In the genomic region with DNA sequence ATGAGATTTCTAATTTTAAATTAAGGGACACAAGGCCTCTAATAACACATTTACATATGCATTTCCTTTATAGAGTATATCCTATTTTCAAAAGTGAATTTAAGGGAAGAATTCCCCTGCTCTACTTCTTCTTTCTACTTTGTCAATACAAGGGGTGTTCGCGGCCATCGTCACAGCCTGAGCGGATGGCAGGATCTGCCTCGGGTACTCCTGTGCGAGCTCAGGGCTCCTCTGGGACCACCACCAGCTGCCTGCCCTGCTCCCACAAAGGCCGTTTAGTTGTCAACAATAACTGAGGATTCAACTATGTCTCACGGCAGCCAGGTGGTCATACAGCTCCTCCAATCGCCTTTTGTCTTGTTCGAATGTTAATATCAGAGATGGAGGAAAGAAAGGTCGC, we compare ENCODE assay signal across 23 cellular contexts.
"Had no signal": no experiment of that assay in that cellular context is flagged by ENCODE, and none has a peak within 500 bp of the region (broad histone marks: within the 10 kb centered on the region; RNA-seq: fewer than 3 reads in every experiment).

No MANE protein-coding gene starts in this region.

- H3K4me1 Mint-ChIP-seq: memory B cell; naive thymus-derived CD4-positive, alpha-beta T cell; stimulated activated effector memory CD8-positive, alpha-beta T cell treated with anti-CD3 and anti-CD28 coated beads, Interleukin-12 subunit alpha, Interleukin-12 subunit beta, amount 100 ng/mL, for 72 hours had no signal

- H3K4me3 Mint-ChIP-seq: memory B cell; naive thymus-derived CD4-positive, alpha-beta T cell; natural killer cell treated with Interleukin-12 subunit alpha and Interleukin-12 subunit beta and Interleukin-15 and Interleukin-18, amount 100 ng/mL, for 72 hours; stimulated activated effector memory CD8-positive, alpha-beta T cell treated with anti-CD3 and anti-CD28 coated beads, Interleukin-12 subunit alpha, Interleukin-12 subunit beta, amount 100 ng/mL, for 72 hours; stimulated activated naive CD8-positive, alpha-beta T cell treated with anti-CD3 and anti-CD28 coated beads, Interleukin-15, Interleukin-2, amounts not matched to agents 100 ng/mL and 50 ng/mL, for 24 hours; type B pancreatic cell had no signal

- H3K27ac Mint-ChIP-seq: memory B cell; naive thymus-derived CD4-positive, alpha-beta T cell; natural killer cell treated with Interleukin-12 subunit alpha and Interleukin-12 subunit beta and Interleukin-15 and Interleukin-18, amount 100 ng/mL, for 72 hours; stimulated activated effector memory CD8-positive, alpha-beta T cell treated with anti-CD3 and anti-CD28 coated beads, Interleukin-12 subunit alpha, Interleukin-12 subunit beta, amount 100 ng/mL, for 72 hours; stimulated activated naive CD8-positive, alpha-beta T cell treated with anti-CD3 and anti-CD28 coated beads, Interleukin-15, Interleukin-2, amounts not matched to agents 100 ng/mL and 50 ng/mL, for 24 hours; type B pancreatic cell had no signal

- H3K27me3 Mint-ChIP-seq: memory B cell; naive thymus-derived CD4-positive, alpha-beta T cell; natural killer cell treated with Interleukin-12 subunit alpha and Interleukin-12 subunit beta and Interleukin-15 and Interleukin-18, amount 100 ng/mL, for 72 hours; stimulated activated naive CD8-positive, alpha-beta T cell treated with anti-CD3 and anti-CD28 coated beads, Interleukin-15, Interleukin-2, amounts not matched to agents 100 ng/mL and 50 ng/mL, for 24 hours; type B pancreatic cell had no signal

- H3K36me3 Mint-ChIP-seq: memory B cell; naive thymus-derived CD4-positive, alpha-beta T cell; natural killer cell treated with Interleukin-12 subunit alpha and Interleukin-12 subunit beta and Interleukin-15 and Interleukin-18, amount 100 ng/mL, for 72 hours; stimulated activated effector memory CD8-positive, alpha-beta T cell treated with anti-CD3 and anti-CD28 coated beads, Interleukin-12 subunit alpha, Interleukin-12 subunit beta, amount 100 ng/mL, for 72 hours; type B pancreatic cell had no signal

- H3K9me3 Mint-ChIP-seq: stimulated activated naive CD8-positive, alpha-beta T cell treated with anti-CD3 and anti-CD28 coated beads, Interleukin-15, Interleukin-2, amounts not matched to agents 100 ng/mL and 50 ng/mL, for 24 hours; type B pancreatic cell had no signal

- DNase-seq: hippocampal formation; kidney glomerular epithelial cell; left cardiac atrium; left ventricle myocardium superior; midbrain; mucosa of descending colon; naive thymus-derived CD4-positive, alpha-beta T cell; ovary; posterior cingulate gyrus; retina; right cardiac atrium; sigmoid colon; small intestine; spleen; stimulated activated CD4-positive, alpha-beta T cell treated with anti-CD3 and anti-CD28 coated beads, Interleukin-4, amount 100 ng/mL, for 24 hours; stimulated activated naive CD4-positive, alpha-beta T cell; tibial artery; uterus had no signal
